13 cellular contexts compared by ENCODE assay signal in genomic region chr15:59904450-59904979, GRCh38.
DNase-seq lines count a peak whose midpoint lies in the region; ATAC-seq and TF ChIP-seq lines count a peak whose summit lies in the region.
"Had no signal": no experiment of that assay in that cellular context is flagged by ENCODE, and none has a peak within 500 bp of the region (broad histone marks: within the 10 kb centered on the region; RNA-seq: fewer than 3 reads in every experiment).

No MANE protein-coding gene starts in this region.

- ATAC-seq in HG02973 (IDR thresholded peaks at IDR 0.05; ENCODE audit: unreplicated experiment), result no peak
- ATAC-seq: GM12878, Right ventricle myocardium inferior had no signal

- no peak overlapping the region for H3K27ac ChIP-seq in iPS-18a (ENCODE audit: low read length)
- no peak overlapping the region for H3K27ac ChIP-seq in thyroid gland
- H3K27ac ChIP-seq: A549 had no signal

- WGBS in thyroid gland, 2 donors, result 8 to 20% methylated on average over 16 of the region's 16 CpGs

- H3K9me3 ChIP-seq in iPS-18a (ENCODE audit: control insufficient read depth, low read depth, low read length) (no peaks in the 10 kb centered on the region), thyroid gland (no peaks in the 10 kb centered on the region)
- H3K9me3 ChIP-seq: A549 had no signal

- intact Hi-C loops in thyroid gland (cut with DNase I), result no loop called here

- DNase-seq in ELF-1 (ENCODE audit: low read depth, low spot score), result peak; percentile 16
- peak; percentile 63 for DNase-seq in NCI-H510A treated with DMSO at 0.1 percent for 48 hours (lab: John Stamatoyannopoulos, UW)
- peak; percentile 55 to 62 for DNase-seq in thyroid gland
- no peak for DNase-seq in activated T-cell treated with anti-CD3 and anti-CD28 coated beads for 4 hours
- no peak for DNase-seq in activated gamma-delta T cell treated with Interleukin-2 at 50 U/mL for 16 hours
- DNase-seq: DMS79 treated with DMSO at 0.1 percent for 48 hours, Kasumi-1, NCI-H1694 treated with DMSO at 0.1 percent for 48 hours had no signal

- no peak for TF ChIP-seq CTCF in thyroid gland (IDR thresholded peaks at IDR 0.05)

- H3K9ac ChIP-seq in iPS-18a (ENCODE audit: low read length), result no peak overlapping the region

- TF ChIP-seq POLR2A in thyroid gland (IDR thresholded peaks at IDR 0.05), result no peak

- H3K4me1 ChIP-seq in iPS-18a (ENCODE audit: control insufficient read depth, low read depth, low read length) (peaks cover 14% of the 10 kb centered on the region), thyroid gland (no peaks in the 10 kb centered on the region)
- H3K4me1 ChIP-seq: A549 had no signal

- peak overlapping the region; percentile 21 for H3K4me3 ChIP-seq in iPS-18a (ENCODE audit: low read length)
- no peak overlapping the region for H3K4me3 ChIP-seq in thyroid gland (replicated peaks in 1 of 3)
- H3K4me3 ChIP-seq: A549, GM12878 had no signal

- H3K36me3 ChIP-seq in iPS-18a (ENCODE audit: control insufficient read depth, low read depth, low read length) (no peaks in the 10 kb centered on the region), thyroid gland (no peaks in the 10 kb centered on the region)

- H3K27me3 ChIP-seq in iPS-18a (ENCODE audit: control insufficient read depth, insufficient read depth, low read length) (no peaks in the 10 kb centered on the region), thyroid gland (no peaks in the 10 kb centered on the region)

Comparison
In these comparisons a context has a peak if more than half of its experiments do, and no peak if none do; other contexts are left out.
1. DNase-seq: peak in ELF-1 (single experiment), NCI-H510A treated with DMSO at 0.1 percent for 48 hours (single experiment) and thyroid gland (2 of 2); none in activated T-cell treated with anti-CD3 and anti-CD28 coated beads for 4 hours (single experiment) and activated gamma-delta T cell treated with Interleukin-2 at 50 U/mL for 16 hours (single experiment).